1 cellular context compared by ENCODE assay signal in the genomic region with DNA sequence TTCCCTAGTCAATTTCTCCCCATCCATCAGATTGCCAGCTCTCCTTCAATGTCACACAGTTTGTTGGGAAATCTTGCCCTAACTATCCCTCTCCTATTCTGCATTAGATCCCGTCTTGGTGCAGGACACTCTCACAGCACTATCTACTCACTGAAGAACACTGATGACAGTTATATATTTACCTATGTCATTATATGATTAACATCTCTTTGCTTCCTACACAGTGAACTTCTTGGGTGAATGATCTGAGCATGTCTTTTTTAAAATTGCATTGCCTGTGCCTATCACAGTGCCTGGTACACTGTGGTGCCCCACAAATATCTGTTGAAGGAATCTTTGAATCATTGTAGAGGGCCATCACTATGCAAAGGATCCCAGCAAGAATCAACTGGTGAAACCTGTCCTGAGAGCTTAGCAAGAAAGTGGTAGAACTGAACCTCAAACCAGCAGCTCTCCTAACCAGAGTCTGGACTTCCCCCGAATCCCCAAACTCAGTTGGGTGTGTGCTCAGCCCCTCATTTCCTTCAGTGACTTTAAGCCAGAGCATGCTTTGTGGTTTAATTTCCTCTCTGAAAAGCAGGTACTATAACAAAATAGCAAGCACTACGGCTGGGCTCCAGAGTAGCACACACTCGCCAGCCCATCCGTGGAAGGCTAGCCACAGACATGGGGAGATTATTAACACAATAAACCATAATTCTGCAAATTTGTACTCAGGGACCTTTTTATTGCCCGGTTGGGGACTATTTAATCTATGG.
TF ChIP-seq lines count a peak whose summit lies in the region.

No MANE protein-coding gene starts in this region.

TF ChIP-seq in H1, 55 proteins besides CTCF, POLR2A, EP300 and RAD21 (continued from another document):
- TF ChIP-seq, protein P1, sequence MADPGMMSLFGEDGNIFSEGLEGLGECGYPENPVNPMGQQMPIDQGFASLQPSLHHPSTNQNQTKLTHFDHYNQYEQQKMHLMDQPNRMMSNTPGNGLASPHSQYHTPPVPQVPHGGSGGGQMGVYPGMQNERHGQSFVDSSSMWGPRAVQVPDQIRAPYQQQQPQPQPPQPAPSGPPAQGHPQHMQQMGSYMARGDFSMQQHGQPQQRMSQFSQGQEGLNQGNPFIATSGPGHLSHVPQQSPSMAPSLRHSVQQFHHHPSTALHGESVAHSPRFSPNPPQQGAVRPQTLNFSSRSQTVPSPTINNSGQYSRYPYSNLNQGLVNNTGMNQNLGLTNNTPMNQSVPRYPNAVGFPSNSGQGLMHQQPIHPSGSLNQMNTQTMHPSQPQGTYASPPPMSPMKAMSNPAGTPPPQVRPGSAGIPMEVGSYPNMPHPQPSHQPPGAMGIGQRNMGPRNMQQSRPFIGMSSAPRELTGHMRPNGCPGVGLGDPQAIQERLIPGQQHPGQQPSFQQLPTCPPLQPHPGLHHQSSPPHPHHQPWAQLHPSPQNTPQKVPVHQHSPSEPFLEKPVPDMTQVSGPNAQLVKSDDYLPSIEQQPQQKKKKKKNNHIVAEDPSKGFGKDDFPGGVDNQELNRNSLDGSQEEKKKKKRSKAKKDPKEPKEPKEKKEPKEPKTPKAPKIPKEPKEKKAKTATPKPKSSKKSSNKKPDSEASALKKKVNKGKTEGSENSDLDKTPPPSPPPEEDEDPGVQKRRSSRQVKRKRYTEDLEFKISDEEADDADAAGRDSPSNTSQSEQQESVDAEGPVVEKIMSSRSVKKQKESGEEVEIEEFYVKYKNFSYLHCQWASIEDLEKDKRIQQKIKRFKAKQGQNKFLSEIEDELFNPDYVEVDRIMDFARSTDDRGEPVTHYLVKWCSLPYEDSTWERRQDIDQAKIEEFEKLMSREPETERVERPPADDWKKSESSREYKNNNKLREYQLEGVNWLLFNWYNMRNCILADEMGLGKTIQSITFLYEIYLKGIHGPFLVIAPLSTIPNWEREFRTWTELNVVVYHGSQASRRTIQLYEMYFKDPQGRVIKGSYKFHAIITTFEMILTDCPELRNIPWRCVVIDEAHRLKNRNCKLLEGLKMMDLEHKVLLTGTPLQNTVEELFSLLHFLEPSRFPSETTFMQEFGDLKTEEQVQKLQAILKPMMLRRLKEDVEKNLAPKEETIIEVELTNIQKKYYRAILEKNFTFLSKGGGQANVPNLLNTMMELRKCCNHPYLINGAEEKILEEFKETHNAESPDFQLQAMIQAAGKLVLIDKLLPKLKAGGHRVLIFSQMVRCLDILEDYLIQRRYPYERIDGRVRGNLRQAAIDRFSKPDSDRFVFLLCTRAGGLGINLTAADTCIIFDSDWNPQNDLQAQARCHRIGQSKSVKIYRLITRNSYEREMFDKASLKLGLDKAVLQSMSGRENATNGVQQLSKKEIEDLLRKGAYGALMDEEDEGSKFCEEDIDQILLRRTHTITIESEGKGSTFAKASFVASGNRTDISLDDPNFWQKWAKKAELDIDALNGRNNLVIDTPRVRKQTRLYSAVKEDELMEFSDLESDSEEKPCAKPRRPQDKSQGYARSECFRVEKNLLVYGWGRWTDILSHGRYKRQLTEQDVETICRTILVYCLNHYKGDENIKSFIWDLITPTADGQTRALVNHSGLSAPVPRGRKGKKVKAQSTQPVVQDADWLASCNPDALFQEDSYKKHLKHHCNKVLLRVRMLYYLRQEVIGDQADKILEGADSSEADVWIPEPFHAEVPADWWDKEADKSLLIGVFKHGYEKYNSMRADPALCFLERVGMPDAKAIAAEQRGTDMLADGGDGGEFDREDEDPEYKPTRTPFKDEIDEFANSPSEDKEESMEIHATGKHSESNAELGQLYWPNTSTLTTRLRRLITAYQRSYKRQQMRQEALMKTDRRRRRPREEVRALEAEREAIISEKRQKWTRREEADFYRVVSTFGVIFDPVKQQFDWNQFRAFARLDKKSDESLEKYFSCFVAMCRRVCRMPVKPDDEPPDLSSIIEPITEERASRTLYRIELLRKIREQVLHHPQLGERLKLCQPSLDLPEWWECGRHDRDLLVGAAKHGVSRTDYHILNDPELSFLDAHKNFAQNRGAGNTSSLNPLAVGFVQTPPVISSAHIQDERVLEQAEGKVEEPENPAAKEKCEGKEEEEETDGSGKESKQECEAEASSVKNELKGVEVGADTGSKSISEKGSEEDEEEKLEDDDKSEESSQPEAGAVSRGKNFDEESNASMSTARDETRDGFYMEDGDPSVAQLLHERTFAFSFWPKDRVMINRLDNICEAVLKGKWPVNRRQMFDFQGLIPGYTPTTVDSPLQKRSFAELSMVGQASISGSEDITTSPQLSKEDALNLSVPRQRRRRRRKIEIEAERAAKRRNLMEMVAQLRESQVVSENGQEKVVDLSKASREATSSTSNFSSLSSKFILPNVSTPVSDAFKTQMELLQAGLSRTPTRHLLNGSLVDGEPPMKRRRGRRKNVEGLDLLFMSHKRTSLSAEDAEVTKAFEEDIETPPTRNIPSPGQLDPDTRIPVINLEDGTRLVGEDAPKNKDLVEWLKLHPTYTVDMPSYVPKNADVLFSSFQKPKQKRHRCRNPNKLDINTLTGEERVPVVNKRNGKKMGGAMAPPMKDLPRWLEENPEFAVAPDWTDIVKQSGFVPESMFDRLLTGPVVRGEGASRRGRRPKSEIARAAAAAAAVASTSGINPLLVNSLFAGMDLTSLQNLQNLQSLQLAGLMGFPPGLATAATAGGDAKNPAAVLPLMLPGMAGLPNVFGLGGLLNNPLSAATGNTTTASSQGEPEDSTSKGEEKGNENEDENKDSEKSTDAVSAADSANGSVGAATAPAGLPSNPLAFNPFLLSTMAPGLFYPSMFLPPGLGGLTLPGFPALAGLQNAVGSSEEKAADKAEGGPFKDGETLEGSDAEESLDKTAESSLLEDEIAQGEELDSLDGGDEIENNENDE (IDR thresholded peaks at IDR 0.05; ENCODE audit: insufficient replicate concordance, low read length) = no peak
- TF ChIP-seq RBBP5 (IDR thresholded peaks at IDR 0.05; ENCODE audit: borderline replicate concordance, low read depth, low read length) (no peak), MAFK (IDR thresholded peaks at IDR 0.05; ENCODE audit: low read depth, low read length) (no peak), JUN (IDR thresholded peaks at IDR 0.05; ENCODE audit: low read depth, low read length) (no peak), CBX8 (IDR thresholded peaks at IDR 0.05; ENCODE audit: borderline replicate concordance, low read depth, low read length) (no peak), RFX5 (IDR thresholded peaks at IDR 0.05; ENCODE audit: borderline replicate concordance, low read depth, low read length) (no peak), TAF1 (IDR thresholded peaks at IDR 0.05; ENCODE audit: low read depth, low read length) (no peak), HDAC2 (IDR thresholded peaks at IDR 0.05; ENCODE audit: borderline replicate concordance in 1 of 2, low read depth in 2 of 2, low read length in 2 of 2) (no peak), TCF12 (IDR thresholded peaks at IDR 0.05; ENCODE audit: low read depth, low read length) (no peak), BRCA1 (IDR thresholded peaks at IDR 0.05; ENCODE audit: low read depth, low read length) (no peak)
- TF ChIP-seq, protein P2, sequence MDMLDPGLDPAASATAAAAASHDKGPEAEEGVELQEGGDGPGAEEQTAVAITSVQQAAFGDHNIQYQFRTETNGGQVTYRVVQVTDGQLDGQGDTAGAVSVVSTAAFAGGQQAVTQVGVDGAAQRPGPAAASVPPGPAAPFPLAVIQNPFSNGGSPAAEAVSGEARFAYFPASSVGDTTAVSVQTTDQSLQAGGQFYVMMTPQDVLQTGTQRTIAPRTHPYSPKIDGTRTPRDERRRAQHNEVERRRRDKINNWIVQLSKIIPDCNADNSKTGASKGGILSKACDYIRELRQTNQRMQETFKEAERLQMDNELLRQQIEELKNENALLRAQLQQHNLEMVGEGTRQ (IDR thresholded peaks at IDR 0.05; ENCODE audit: low read length) = no peak
TF ChIP-seq in H1: peak in this region for 0.
